ENCODE assay signal across 13 cellular contexts in the genomic region with DNA sequence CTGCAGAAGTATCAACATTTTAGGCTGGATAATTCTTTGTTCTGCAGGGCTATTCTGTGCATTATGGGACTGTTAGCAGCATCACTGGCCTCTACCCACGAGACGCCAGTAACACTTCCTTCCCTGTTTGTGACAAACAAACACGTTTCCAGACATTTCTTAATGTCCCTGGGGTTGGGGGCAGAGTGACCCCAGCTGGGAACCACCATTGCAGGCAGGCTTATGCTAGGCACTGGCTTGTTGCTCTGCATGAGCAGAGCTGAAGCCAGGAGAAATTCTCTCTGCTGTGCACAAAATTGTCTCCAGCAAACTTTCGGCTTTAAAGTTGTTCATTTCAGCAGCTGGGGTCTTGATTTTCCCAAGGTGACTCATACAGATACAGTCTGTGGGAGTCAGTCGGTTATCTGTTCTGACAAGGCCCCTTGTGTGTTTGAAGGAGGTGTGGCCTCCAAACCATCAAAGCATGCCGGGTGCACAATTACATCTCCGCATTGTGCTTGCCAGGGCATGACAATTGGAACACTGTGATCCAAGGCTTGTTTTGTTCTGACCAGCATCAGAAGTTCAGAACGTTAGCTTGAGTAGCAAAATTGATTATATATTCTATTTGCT.
DNase-seq lines count a peak whose midpoint lies in the region; ATAC-seq and TF ChIP-seq lines count a peak whose summit lies in the region.
"Had no signal": no experiment of that assay in that cellular context is flagged by ENCODE, and none has a peak within 500 bp of the region (broad histone marks: within the 10 kb centered on the region; RNA-seq: fewer than 3 reads in every experiment).

No MANE protein-coding gene starts in this region.

- H3K4me3 ChIP-seq in fibroblast of mammary gland (ENCODE audit: control insufficient read depth, low read depth, low read length) (no peak overlapping the region), tibial nerve (no peak overlapping the region)
- H3K4me3 ChIP-seq: tibial artery had no signal

- peak; percentile 54 for ATAC-seq in GM19023 (IDR thresholded peaks at IDR 0.05; ENCODE audit: unreplicated experiment)
- ATAC-seq in HG03558 (IDR thresholded peaks at IDR 0.05; ENCODE audit: extremely low read depth, unreplicated experiment), result peak; percentile 65
- no peak for ATAC-seq in HG03439 (IDR thresholded peaks at IDR 0.05; ENCODE audit: unreplicated experiment)
- ATAC-seq: activated T-helper 17 cell treated with anti-CD3 and anti-CD28 coated beads, Interleukin-2, amount 50 U/mL, for 72 hours; CD8-positive, alpha-beta T cell had no signal

- H3K27ac ChIP-seq in tibial nerve, result no peak overlapping the region
- H3K27ac ChIP-seq: tibial artery had no signal

- no peaks in the 10 kb centered on the region for H3K36me3 ChIP-seq in tibial nerve
- H3K36me3 ChIP-seq: tibial artery had no signal

- WGBS in tibial nerve, 2 donors, result 12 to 28% methylated on average over 8 of the region's 8 CpGs

- no peaks in the 10 kb centered on the region for H3K27me3 ChIP-seq in tibial nerve
- H3K27me3 ChIP-seq: tibial artery had no signal

- CTCF ChIA-PET in activated naive CD4-positive, alpha-beta T cell treated with anti-CD3 and anti-CD28 coated beads, Interleukin-2, amount 10 ng/mL, durations not matched to agents 7 days and 5 days (lab: Charles Lee), result no interaction called here

- no peak for TF ChIP-seq CTCF in fibroblast of mammary gland (conservative IDR thresholded peaks at IDR 0.05; ENCODE audit: control insufficient read depth, insufficient read depth, low read depth, low read length)
- TF ChIP-seq CTCF in tibial nerve (IDR thresholded peaks at IDR 0.05), result no peak

- H3K27me3 Mint-ChIP-seq in activated naive CD4-positive, alpha-beta T cell treated with anti-CD3 and anti-CD28 coated beads, Interleukin-2, amount 10 ng/mL, durations not matched to agents 7 days and 5 days, result no peaks in the 10 kb centered on the region
- H3K27me3 Mint-ChIP-seq: activated T-helper 17 cell treated with anti-CD3 and anti-CD28 coated beads, Interleukin-2, amount 50 U/mL, for 72 hours had no signal

- no peak overlapping the region for H3K27ac Mint-ChIP-seq in activated naive CD4-positive, alpha-beta T cell treated with anti-CD3 and anti-CD28 coated beads, Interleukin-2, amount 10 ng/mL, durations not matched to agents 7 days and 5 days
- H3K27ac Mint-ChIP-seq: activated T-helper 17 cell treated with anti-CD3 and anti-CD28 coated beads, Interleukin-2, amount 50 U/mL, for 72 hours; CD8-positive, alpha-beta T cell had no signal

- H3K9me3 ChIP-seq in tibial nerve, result no peaks in the 10 kb centered on the region
- H3K9me3 ChIP-seq: tibial artery had no signal

- no peaks in the 10 kb centered on the region for H3K4me1 Mint-ChIP-seq in activated naive CD4-positive, alpha-beta T cell treated with anti-CD3 and anti-CD28 coated beads, Interleukin-2, amount 10 ng/mL, durations not matched to agents 7 days and 5 days
- H3K4me1 Mint-ChIP-seq: activated T-helper 17 cell treated with anti-CD3 and anti-CD28 coated beads, Interleukin-2, amount 50 U/mL, for 72 hours had no signal

- DNase-seq in fibroblast of mammary gland (ENCODE audit: low read depth), result peak; percentile 15
- DNase-seq in nucleus accumbens (lab: John Stamatoyannopoulos, UW), result peak in 53 of 56 donors; percentile 5 to 89 (median 67)
- DNase-seq in activated naive CD4-positive, alpha-beta T cell treated with anti-CD3 and anti-CD28 coated beads, Interleukin-2, amount 10 ng/mL, durations not matched to agents 7 days and 5 days, result no peak
- no peak for DNase-seq in tibial nerve (ENCODE audit: low spot score in 2 of 2)
- DNase-seq in cortex of kidney (lab: John Stamatoyannopoulos, UW), result no peak
- DNase-seq: CD8-positive, alpha-beta T cell; NCI-H2081; RPMI8226; tibial artery had no signal

- no peak for TF ChIP-seq POLR2A in tibial nerve (IDR thresholded peaks at IDR 0.05)

- H3K4me1 ChIP-seq in tibial nerve, result no peaks in the 10 kb centered on the region
- H3K4me1 ChIP-seq: tibial artery had no signal

- H3K36me3 Mint-ChIP-seq in activated naive CD4-positive, alpha-beta T cell treated with anti-CD3 and anti-CD28 coated beads, Interleukin-2, amount 10 ng/mL, durations not matched to agents 7 days and 5 days, result no peaks in the 10 kb centered on the region
- H3K36me3 Mint-ChIP-seq: CD8-positive, alpha-beta T cell had no signal

- no peaks in the 10 kb centered on the region for H3K9me3 Mint-ChIP-seq in activated naive CD4-positive, alpha-beta T cell treated with anti-CD3 and anti-CD28 coated beads, Interleukin-2, amount 10 ng/mL, durations not matched to agents 7 days and 5 days
- H3K9me3 Mint-ChIP-seq: CD8-positive, alpha-beta T cell had no signal

- TF ChIP-seq EP300 in tibial nerve (IDR thresholded peaks at IDR 0.05), result no peak

- no peak overlapping the region for H3K4me3 Mint-ChIP-seq in activated naive CD4-positive, alpha-beta T cell treated with anti-CD3 and anti-CD28 coated beads, Interleukin-2, amount 10 ng/mL, durations not matched to agents 7 days and 5 days
- H3K4me3 Mint-ChIP-seq: activated T-helper 17 cell treated with anti-CD3 and anti-CD28 coated beads, Interleukin-2, amount 50 U/mL, for 72 hours; CD8-positive, alpha-beta T cell had no signal

Comparison
In these comparisons a context has a peak if more than half of its experiments do, and no peak if none do; other contexts are left out.
1. DNase-seq: peak in fibroblast of mammary gland (single experiment) and nucleus accumbens (53 of 56); none in activated naive CD4-positive, alpha-beta T cell treated with anti-CD3 and anti-CD28 coated beads, Interleukin-2, amount 10 ng/mL, durations not matched to agents 7 days and 5 days (single experiment), tibial nerve (0 of 2) and cortex of kidney (single experiment).